15 cellular contexts compared by ENCODE assay signal in the genomic region with DNA sequence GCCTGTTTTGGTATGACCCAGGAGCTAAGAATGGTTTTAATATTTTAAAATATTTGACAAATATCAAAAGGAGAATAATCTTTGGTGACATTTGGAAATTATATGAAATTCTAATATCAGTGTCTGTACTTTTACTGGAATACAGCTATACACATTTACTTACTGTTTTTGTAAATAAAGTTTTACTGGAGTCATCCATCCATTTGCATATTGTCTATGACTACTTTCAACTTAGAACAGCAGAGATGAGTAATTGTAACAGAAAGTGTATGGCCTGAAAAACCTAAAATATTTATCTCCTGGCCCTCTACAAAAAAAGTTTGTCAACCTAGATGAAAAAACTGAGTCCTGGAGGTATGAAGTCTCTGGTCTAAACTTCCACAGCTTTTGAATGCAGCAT. TPM values are rescaled to one million over a fixed set of nuclear protein-coding genes. Genes with fewer than 3 reads are reported as not detected.
"Had no signal": no experiment of that assay in that cellular context is flagged by ENCODE, and none has a peak within 500 bp of the region (broad histone marks: within the 10 kb centered on the region; RNA-seq: fewer than 3 reads in every experiment).

No MANE protein-coding gene starts in this region.

- H3K27me3 ChIP-seq: brain microvascular endothelial cell, gastrocnemius medialis, pancreas, suprapubic skin, upper lobe of left lung had no signal

- H3K9me3 Mint-ChIP-seq: activated naive CD4-positive, alpha-beta T cell treated with anti-CD3 and anti-CD28 coated beads, Interleukin-2, amount 50 U/mL, for 72 hours; effector memory CD8-positive, alpha-beta T cell had no signal

- H3K9me3 ChIP-seq: gastrocnemius medialis, pancreas, suprapubic skin, upper lobe of left lung had no signal

- H3K4me1 Mint-ChIP-seq: neural crest cell had no signal

- H3K36me3 ChIP-seq: brain microvascular endothelial cell, gastrocnemius medialis, left ventricle myocardium inferior, pancreas, suprapubic skin, upper lobe of left lung had no signal

- DNase-seq: activated effector memory CD4-positive, alpha-beta T cell treated with anti-CD3 and anti-CD28 coated beads, Interleukin-2, amount 50 U/mL, for 16 hours; activated T-cell treated with anti-CD3 and anti-CD28 coated beads, Interleukin-2, amount 50 U/mL, for 1 hour; brain microvascular endothelial cell; effector memory CD8-positive, alpha-beta T cell; gastrocnemius medialis; kidney; left ventricle myocardium inferior; pancreas; stimulated activated CD4-positive, alpha-beta T cell treated with anti-CD3 and anti-CD28 coated beads, Interleukin-12 subunit alpha, Interleukin-12 subunit beta, amount 100 ng/mL, for 4 hours; stimulated activated naive CD8-positive, alpha-beta T cell treated with anti-CD3 and anti-CD28 coated beads, Interleukin-15, Interleukin-2, amounts not matched to agents 100 U/mL and 50 U/mL, for 24 hours; upper lobe of left lung had no signal

- H3K4me3 ChIP-seq: gastrocnemius medialis, left ventricle myocardium inferior, pancreas, suprapubic skin, upper lobe of left lung had no signal

- H3K27me3 Mint-ChIP-seq: effector memory CD8-positive, alpha-beta T cell had no signal

- H3K27ac ChIP-seq: brain microvascular endothelial cell, epithelial cell of prostate, gastrocnemius medialis, left ventricle myocardium inferior, pancreas, suprapubic skin, upper lobe of left lung had no signal

- H3K27ac Mint-ChIP-seq: activated naive CD4-positive, alpha-beta T cell treated with anti-CD3 and anti-CD28 coated beads, Interleukin-2, amount 50 U/mL, for 72 hours; effector memory CD8-positive, alpha-beta T cell had no signal

- H3K36me3 Mint-ChIP-seq: activated naive CD4-positive, alpha-beta T cell treated with anti-CD3 and anti-CD28 coated beads, Interleukin-2, amount 50 U/mL, for 72 hours had no signal

- H3K4me3 Mint-ChIP-seq: effector memory CD8-positive, alpha-beta T cell; neural crest cell had no signal

- ATAC-seq: effector memory CD8-positive, alpha-beta T cell; gastrocnemius medialis; pancreas; stimulated activated naive CD8-positive, alpha-beta T cell treated with anti-CD3 and anti-CD28 coated beads, Interleukin-15, Interleukin-2, amounts not matched to agents 100 U/mL and 50 U/mL, for 24 hours had no signal

- H3K4me1 ChIP-seq: left ventricle myocardium inferior, pancreas, suprapubic skin, upper lobe of left lung had no signal

RNA-seq across cellular contexts. Expression of a gene that starts 5.8 kb away (rescaled TPM):
- total RNA-seq: neural crest cell had no signal
